ENCODE assay signal across 8 cellular contexts in genomic region chr9:19048966-19049871, GRCh38. TPM values are rescaled to one million over a fixed set of nuclear protein-coding genes. Genes with fewer than 3 reads are reported as not detected.
DNase-seq lines count a peak whose midpoint lies in the region; ATAC-seq and TF ChIP-seq lines count a peak whose summit lies in the region.

Gene RRAGA, plus strand, starts transcription at chr9:19049427. Its CDS starts 233 bp downstream, at chr9:19049660.

- H3K9me3 ChIP-seq in CD4-positive, CD25-positive, alpha-beta regulatory T cell (ENCODE audit: control insufficient read depth in 2 of 2, low read length in 2 of 2): no peaks in the 10 kb centered on the region
- no peaks in the 10 kb centered on the region for H3K9me3 ChIP-seq in liver (ENCODE audit: control insufficient read depth in 4 of 4, low read length in 3 of 4)

- peak; percentile 90 to 91 for ATAC-seq in CD4-positive, CD25-positive, alpha-beta regulatory T cell (ENCODE audit: low read depth in 2 of 2)
- peak; percentile 93 for ATAC-seq in GM19395 (IDR thresholded peaks at IDR 0.05; ENCODE audit: unreplicated experiment)
- peak; percentile 89 for ATAC-seq in HG03565 (IDR thresholded peaks at IDR 0.05; ENCODE audit: unreplicated experiment)

- WGBS in liver: under 1% methylated on average over 79 of the region's 79 CpGs

- H3K36me3 ChIP-seq in CD4-positive, CD25-positive, alpha-beta regulatory T cell (ENCODE audit: control insufficient read depth, insufficient read depth, low read length): no peaks in the 10 kb centered on the region
- H3K36me3 ChIP-seq in liver (ENCODE audit: control insufficient read depth in 4 of 4, insufficient read depth in 3 of 4, low read depth in 1 of 4, low read length in 3 of 4): no peaks in the 10 kb centered on the region

- H3K27ac ChIP-seq in CD4-positive, CD25-positive, alpha-beta regulatory T cell (ENCODE audit: insufficient read depth, low read length, poor library complexity, severe bottlenecking): peak within 1 kb of the TSS; percentile 95
- peak within 1 kb of the TSS; percentile 86 to 95 for H3K27ac ChIP-seq in liver (ENCODE audit: low read depth in 1 of 2, low read length in 2 of 2)

- peak within 1 kb of the TSS; percentile 93 to 97 (median 96) for H3K4me3 Mint-ChIP-seq in CD4-positive, CD25-positive, alpha-beta regulatory T cell

- H3K36me3 Mint-ChIP-seq in CD4-positive, CD25-positive, alpha-beta regulatory T cell: no peaks in the 10 kb centered on the region

- peak within 1 kb of the TSS; percentile 98 to 100 (median 99) for H3K27ac Mint-ChIP-seq in CD4-positive, CD25-positive, alpha-beta regulatory T cell

- no peaks in the 10 kb centered on the region for H3K27me3 ChIP-seq in CD4-positive, CD25-positive, alpha-beta regulatory T cell (ENCODE audit: control insufficient read depth, insufficient read depth, low read length)
- H3K27me3 ChIP-seq in liver (ENCODE audit: control insufficient read depth in 4 of 4, insufficient read depth in 4 of 4, low read length in 3 of 4): no peaks in the 10 kb centered on the region

- no peaks in the 10 kb centered on the region for H3K9me3 Mint-ChIP-seq in CD4-positive, CD25-positive, alpha-beta regulatory T cell

- DNase-seq in CD4-positive, CD25-positive, alpha-beta regulatory T cell: peak; percentile 93 to 96 (median 95)
- DNase-seq in NCI-H748 treated with DMSO at 0.1 percent for 48 hours (lab: John Stamatoyannopoulos, UW) (peak; percentile 98), dermis microvascular lymphatic vessel endothelial cell (ENCODE audit: low read depth in 2 of 2) (peak; percentile 90 to 96)
- peak; percentile 86 to 90 for DNase-seq in activated CD4-positive, alpha-beta T cell treated with anti-CD3 and anti-CD28 coated beads, Interleukin-2, amount 50 U/mL, for 24 hours (ENCODE audit: low read depth in 1 of 2, low spot score in 1 of 2)
- DNase-seq in stimulated activated CD4-positive, alpha-beta T cell treated with anti-CD3 and anti-CD28 coated beads, Interleukin-4, amount 100 ng/mL, for 24 hours: peak; percentile 94

- peak within 1 kb of the TSS; percentile 72 to 87 for H3K9ac ChIP-seq in liver (ENCODE audit: low read depth in 1 of 2, low read length in 2 of 2)

- H3K4me1 ChIP-seq in CD4-positive, CD25-positive, alpha-beta regulatory T cell (ENCODE audit: control insufficient read depth, insufficient read depth, low read length, poor library complexity, severe bottlenecking): peaks cover 33% of the 10 kb centered on the region
- peaks cover 0 to 31% (median 21%) of the 10 kb centered on the region in 4 donors for H3K4me1 ChIP-seq in liver (ENCODE audit: control insufficient read depth in 4 of 4, insufficient read depth in 4 of 4, low read length in 3 of 4)

- H3K27me3 Mint-ChIP-seq in CD4-positive, CD25-positive, alpha-beta regulatory T cell: no peaks in the 10 kb centered on the region

- peak; percentile 77 to 84 for TF ChIP-seq RAD21 in liver (IDR thresholded peaks at IDR 0.05)

- peak; percentile 91 for TF ChIP-seq CTCF in liver (IDR thresholded peaks at IDR 0.05; ENCODE audit: low read depth, low read length, missing input control)

- peaks cover 17 to 57% (median 30%) of the 10 kb centered on the region in 4 donors for H3K4me1 Mint-ChIP-seq in CD4-positive, CD25-positive, alpha-beta regulatory T cell

- H3K4me3 ChIP-seq in CD4-positive, CD25-positive, alpha-beta regulatory T cell (ENCODE audit: low read depth, low read length): peak within 1 kb of the TSS; percentile 90
- H3K4me3 ChIP-seq in liver (ENCODE audit: low read depth in 1 of 3, low read length in 3 of 3): peak within 1 kb of the TSS; percentile 76 to 88 (median 78)

TF ChIP-seq in liver, 16 proteins besides CTCF, POLR2A, EP300 and RAD21:
- TF ChIP-seq MAX (IDR thresholded peaks at IDR 0.05) (peak; percentile 50), HNF4G (IDR thresholded peaks at IDR 0.05) (peak; percentile 79), FOXA1 (IDR thresholded peaks at IDR 0.05) (no peak), ATF3 (IDR thresholded peaks at IDR 0.05) (peak; percentile 25), REST (IDR thresholded peaks at IDR 0.05) (peak; percentile 69), YY1 (IDR thresholded peaks at IDR 0.05) (peak; percentile 96), EGR1 (IDR thresholded peaks at IDR 0.05; ENCODE audit: low read depth in 2 of 2) (no peak), NR2F2 (IDR thresholded peaks at IDR 0.05) (peak; percentile 5), FOXA2 (IDR thresholded peaks at IDR 0.05) (no peak), RXRA (IDR thresholded peaks at IDR 0.05) (peak; percentile 46 to 52), ZBTB33 (IDR thresholded peaks at IDR 0.05) (peak; percentile 99), TAF1 (conservative IDR thresholded peaks at IDR 0.05) (peak; percentile 85), JUND (IDR thresholded peaks at IDR 0.05) (no peak), GABPA (IDR thresholded peaks at IDR 0.05 in 1 of 2, conservative IDR thresholded peaks at IDR 0.05 in 1 of 2) (peak; percentile 50 to 89), SP1 (IDR thresholded peaks at IDR 0.05) (peak; percentile 89), HNF4A (conservative IDR thresholded peaks at IDR 0.05) (peak; percentile 83 to 86)

RNA-seq across cellular contexts. Expression of gene RRAGA, which starts in this region (rescaled TPM):
- 36.0 TPM for total RNA-seq in CD4-positive, CD25-positive, alpha-beta regulatory T cell
- 100 to 1,000 TPM; 118 to 145 (median 124) TPM for polyA plus RNA-seq in CD4-positive, CD25-positive, alpha-beta regulatory T cell
- total RNA-seq in dermis microvascular lymphatic vessel endothelial cell (28.1 and 53.9 TPM in 2 replicates), liver (10 to 100 TPM; 25.4 to 31.8 TPM)
- 10 to 100 TPM; 49.0 to 52.4 TPM for polyA plus RNA-seq in liver

Comparison
In these comparisons a context has a peak if more than half of its experiments do, and no peak if none do; other contexts are left out.
1. Peak in every context shown above with its lines: DNase-seq, ATAC-seq, H3K4me3 ChIP-seq and H3K27ac ChIP-seq.